Comparison of ENCODE assay signal across 8 cellular contexts in genomic region chr11:62025429-62026105, GRCh38. TPM values are rescaled to one million over a fixed set of nuclear protein-coding genes. Genes with fewer than 3 reads are reported as not detected.
DNase-seq lines count a peak whose midpoint lies in the region; ATAC-seq lines count a peak whose summit lies in the region.

No MANE protein-coding gene starts in this region.

- peak overlapping the region; percentile 77 to 80 for H3K27ac Mint-ChIP-seq in activated naive CD4-positive, alpha-beta T cell treated with anti-CD3 and anti-CD28 coated beads, Interleukin-2, amount 50 U/mL, for 72 hours

- peaks cover 5 to 11% of the 10 kb centered on the region in 2 donors for H3K9me3 Mint-ChIP-seq in activated naive CD4-positive, alpha-beta T cell treated with anti-CD3 and anti-CD28 coated beads, Interleukin-2, amount 50 U/mL, for 72 hours

- H3K27me3 ChIP-seq in SJSA1 (replicated peaks): no peaks in the 10 kb centered on the region
- H3K27me3 ChIP-seq in right cardiac atrium (ENCODE audit: control insufficient read depth, insufficient read depth): no peaks in the 10 kb centered on the region

- intact Hi-C loops in right cardiac atrium (cut with DNase I): loop anchor here in 1 of 4 donors (10.0 kb wide), 1 partner anchor 51 kb away; no protein-coding TSS in a partner anchor

- H3K36me3 Mint-ChIP-seq in activated naive CD4-positive, alpha-beta T cell treated with anti-CD3 and anti-CD28 coated beads, Interleukin-2, amount 50 U/mL, for 72 hours: peaks cover 0 to 16% of the 10 kb centered on the region in 2 donors

- H3K27ac ChIP-seq in SJSA1 (peak overlapping the region; percentile 9; the same call in 1 of the 2 replicates), right cardiac atrium (ENCODE audit: low read length) (peak overlapping the region; percentile 55)

- H3K4me3 ChIP-seq in SJSA1 (no peak overlapping the region), right cardiac atrium (ENCODE audit: low read length) (no peak overlapping the region)

- DNase-seq in GDM1 (lab: John Stamatoyannopoulos, UW): peak; percentile 79
- DNase-seq in SJSA1 (ENCODE audit: low read depth in 1 of 2, low spot score in 2 of 2): peak in 1 of 2 experiments; percentile 52
- peak; percentile 41 to 68 for DNase-seq in activated naive CD4-positive, alpha-beta T cell treated with anti-CD3 and anti-CD28 coated beads, Interleukin-2, amount 50 U/mL, for 72 hours (ENCODE audit: low spot score in 2 of 2)
- peak; percentile 72 to 76 (median 75) for DNase-seq in right cardiac atrium
- DNase-seq in stimulated activated CD4-positive, alpha-beta T cell treated with anti-CD3 and anti-CD28 coated beads, Interleukin-12 subunit alpha, Interleukin-12 subunit beta, amount 100 ng/mL, for 4 hours: peak; percentile 12
- DNase-seq in NCI-H2171 (lab: John Stamatoyannopoulos, UW): no peak
- DNase-seq in NCI-H526 treated with DMSO at 0.1 percent for 48 hours (lab: John Stamatoyannopoulos, UW): no peak

- no peaks in the 10 kb centered on the region for H3K36me3 ChIP-seq in SJSA1

- WGBS in right cardiac atrium: 12% methylated on average over 13 of the region's 13 CpGs

- ATAC-seq in HG03066 (IDR thresholded peaks at IDR 0.05; ENCODE audit: low read depth, unreplicated experiment) (peak; percentile 81), right cardiac atrium (peak; percentile 94 to 97)
- ATAC-seq in activated naive CD4-positive, alpha-beta T cell treated with anti-CD3 and anti-CD28 coated beads, Interleukin-2, amount 50 U/mL, for 72 hours: peak; percentile 88 to 96

- H3K4me1 ChIP-seq in SJSA1 (replicated peaks): peaks cover 18% of the 10 kb centered on the region
- no peaks in the 10 kb centered on the region for H3K4me1 ChIP-seq in right cardiac atrium (ENCODE audit: control insufficient read depth, insufficient read depth, low read length)

- peaks cover 7% of the 10 kb centered on the region for H3K9me3 ChIP-seq in SJSA1 (replicated peaks)
- H3K9me3 ChIP-seq in right cardiac atrium (ENCODE audit: control insufficient read depth, low read length): no peaks in the 10 kb centered on the region

RNA-seq across cellular contexts. Expression of gene FTH1, which starts 58.1 kb away (rescaled TPM):
- total RNA-seq in SJSA1 (2014; rRNA removed; shearing (Covaris generic)): 603 and 707 TPM in 2 replicates
- total RNA-seq in activated naive CD4-positive, alpha-beta T cell treated with anti-CD3 and anti-CD28 coated beads, Interleukin-2, amount 50 U/mL, for 72 hours: 1,000 to 10,000 TPM; 1,006 to 1,113 TPM
- 1,000 to 10,000 TPM; 2,632 to 3,447 (median 3,097) TPM for total RNA-seq in right cardiac atrium
- 3,090 TPM for polyA plus RNA-seq in right cardiac atrium

Comparison
In these comparisons a context has a peak if more than half of its experiments do, and no peak if none do; other contexts are left out.
1. DNase-seq: peak in GDM1 (single experiment), activated naive CD4-positive, alpha-beta T cell treated with anti-CD3 and anti-CD28 coated beads, Interleukin-2, amount 50 U/mL, for 72 hours (2 of 2), right cardiac atrium (3 of 3) and stimulated activated CD4-positive, alpha-beta T cell treated with anti-CD3 and anti-CD28 coated beads, Interleukin-12 subunit alpha, Interleukin-12 subunit beta, amount 100 ng/mL, for 4 hours (single experiment); none in NCI-H2171 (single experiment) and NCI-H526 treated with DMSO at 0.1 percent for 48 hours (single experiment).
2. Peak in every context shown above with its lines, with median percentiles within 50 percentile points of each other: ATAC-seq.